8 cellular contexts compared by ENCODE assay signal in the genomic region with DNA sequence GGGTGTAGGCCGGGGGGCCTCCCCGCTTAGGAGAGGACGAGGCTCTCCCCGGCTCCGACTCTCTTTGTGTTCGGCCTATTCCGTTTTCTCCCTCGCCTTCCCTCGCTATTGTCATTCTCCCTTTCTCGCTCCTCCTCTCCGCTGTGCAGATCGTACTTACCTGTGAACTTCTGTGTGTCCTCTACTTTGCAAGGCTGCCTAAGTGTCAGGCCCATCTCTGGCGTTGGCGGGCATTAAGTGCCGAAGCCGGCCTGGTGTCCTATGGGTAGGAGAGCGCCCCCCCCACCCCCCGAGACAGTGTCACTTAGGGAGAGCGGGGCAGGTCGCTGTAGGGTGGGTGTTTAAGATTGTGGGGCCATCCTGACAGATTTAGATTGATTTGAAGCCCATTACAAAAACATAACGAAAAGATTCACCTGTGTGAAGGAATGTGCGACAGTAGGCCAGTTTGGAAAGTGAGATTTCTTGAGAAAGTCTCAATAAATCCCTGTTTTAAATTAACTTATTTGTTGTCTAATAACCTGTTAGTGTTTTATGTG. TPM values are rescaled to one million over a fixed set of nuclear protein-coding genes. Genes with fewer than 3 reads are reported as not detected.
DNase-seq lines count a peak whose midpoint lies in the region; ATAC-seq and TF ChIP-seq lines count a peak whose summit lies in the region.

No MANE protein-coding gene starts in this region.

- H3K9me3 Mint-ChIP-seq in activated CD8-positive, alpha-beta T cell treated with anti-CD3 and anti-CD28 coated beads, Interleukin-2, amount 10 ng/mL, durations not matched to agents 7 days and 5 days (ENCODE audit: insufficient read depth) = peaks cover 17% of the 10 kb centered on the region

- peak; percentile 36 for DNase-seq in NCI-H2029 (lab: John Stamatoyannopoulos, UW)
- DNase-seq in NCI-H2029 treated with DMSO at 0.1 percent for 48 hours (lab: John Stamatoyannopoulos, UW) = no peak
- DNase-seq in NB4 (ENCODE audit: low read depth) = peak; percentile 76
- DNase-seq in activated CD8-positive, alpha-beta T cell treated with anti-CD3 and anti-CD28 coated beads, Interleukin-2, amount 10 ng/mL, durations not matched to agents 7 days and 5 days = peak; percentile 56
- peak; percentile 33 for DNase-seq in epithelial cell of esophagus (ENCODE audit: low read depth)
- peak; percentile 52 for DNase-seq in stimulated activated naive CD4-positive, alpha-beta T cell treated with Interleukin-2 at 50 U/mL for 16 hours (lab: John Stamatoyannopoulos, UW)

- peak overlapping the region; percentile 99 for H3K4me3 Mint-ChIP-seq in activated CD8-positive, alpha-beta T cell treated with anti-CD3 and anti-CD28 coated beads, Interleukin-2, amount 10 ng/mL, durations not matched to agents 7 days and 5 days

- peak overlapping the region; percentile 100 for H3K27ac Mint-ChIP-seq in activated CD8-positive, alpha-beta T cell treated with anti-CD3 and anti-CD28 coated beads, Interleukin-2, amount 10 ng/mL, durations not matched to agents 7 days and 5 days

- ATAC-seq in HG02610 (IDR thresholded peaks at IDR 0.05; ENCODE audit: unreplicated experiment) = peak; percentile 28
- peak; percentile 44 for ATAC-seq in activated CD8-positive, alpha-beta T cell treated with anti-CD3 and anti-CD28 coated beads, Interleukin-2, amount 10 ng/mL, durations not matched to agents 7 days and 5 days

- CTCF ChIA-PET in activated CD8-positive, alpha-beta T cell treated with anti-CD3 and anti-CD28 coated beads, Interleukin-2, amount 10 ng/mL, durations not matched to agents 7 days and 5 days (lab: Charles Lee) = interaction anchor here (1.2 to 1.5 kb wide), 2 partner anchors 96 to 123 kb away, joined by 3 read pairs; no protein-coding TSS in a partner anchor

- H3K36me3 Mint-ChIP-seq in activated CD8-positive, alpha-beta T cell treated with anti-CD3 and anti-CD28 coated beads, Interleukin-2, amount 10 ng/mL, durations not matched to agents 7 days and 5 days (ENCODE audit: low read depth) = peaks cover 72% of the 10 kb centered on the region

- peak overlapping the region; percentile 93 for H3K4me3 ChIP-seq in NB4 (ENCODE audit: low read depth, low read length)
- H3K4me3 ChIP-seq in epithelial cell of esophagus (ENCODE audit: low read length) = peak overlapping the region; percentile 92
- peak overlapping the region; percentile 95 for H3K4me3 ChIP-seq in mucosa of stomach (ENCODE audit: low read length)

- no peak for TF ChIP-seq POLR2A in NB4 (IDR thresholded peaks at IDR 0.05; ENCODE audit: extremely low read depth, insufficient read length)

- H3K9ac ChIP-seq in mucosa of stomach (ENCODE audit: low read length) = peak overlapping the region; percentile 97

- POLR2A ChIA-PET in activated CD8-positive, alpha-beta T cell treated with anti-CD3 and anti-CD28 coated beads, Interleukin-2, amount 10 ng/mL, durations not matched to agents 7 days and 5 days (lab: Charles Lee) = interaction anchor here (1.3 to 1.4 kb wide), 2 partner anchors 15 to 33 kb away, joined by 3 to 5 read pairs; no protein-coding TSS in a partner anchor

- H3K4me1 Mint-ChIP-seq in activated CD8-positive, alpha-beta T cell treated with anti-CD3 and anti-CD28 coated beads, Interleukin-2, amount 10 ng/mL, durations not matched to agents 7 days and 5 days (ENCODE audit: low read depth) = peaks cover 46% of the 10 kb centered on the region

- no peak for TF ChIP-seq CTCF in NB4 (IDR thresholded peaks at IDR 0.05; ENCODE audit: low read depth, low read length)
- TF ChIP-seq CTCF in epithelial cell of esophagus (IDR thresholded peaks at IDR 0.05; ENCODE audit: insufficient read depth, low read depth, low read length, missing control alignments) = no peak

- no peaks in the 10 kb centered on the region for H3K9me3 ChIP-seq in mucosa of stomach (ENCODE audit: control insufficient read depth, low read length)

- no peaks in the 10 kb centered on the region for H3K36me3 ChIP-seq in mucosa of stomach (ENCODE audit: control insufficient read depth, insufficient read depth, low read length)

- no peaks in the 10 kb centered on the region for H3K4me1 ChIP-seq in mucosa of stomach (ENCODE audit: control insufficient read depth, insufficient read depth, low read length)

- H3K27me3 Mint-ChIP-seq in activated CD8-positive, alpha-beta T cell treated with anti-CD3 and anti-CD28 coated beads, Interleukin-2, amount 10 ng/mL, durations not matched to agents 7 days and 5 days (ENCODE audit: low read depth) = no peaks in the 10 kb centered on the region

- no peaks in the 10 kb centered on the region for H3K27me3 ChIP-seq in mucosa of stomach (ENCODE audit: control insufficient read depth, insufficient read depth, low read length)

RNA-seq across cellular contexts. Expression of gene RBM33, which starts 0.6 kb away (rescaled TPM):
- total RNA-seq in activated CD8-positive, alpha-beta T cell treated with anti-CD3 and anti-CD28 coated beads, Interleukin-2, amount 10 ng/mL, durations not matched to agents 7 days and 5 days = 10 to 100 TPM; 81.4 to 85.6 TPM
